In the genomic region with DNA sequence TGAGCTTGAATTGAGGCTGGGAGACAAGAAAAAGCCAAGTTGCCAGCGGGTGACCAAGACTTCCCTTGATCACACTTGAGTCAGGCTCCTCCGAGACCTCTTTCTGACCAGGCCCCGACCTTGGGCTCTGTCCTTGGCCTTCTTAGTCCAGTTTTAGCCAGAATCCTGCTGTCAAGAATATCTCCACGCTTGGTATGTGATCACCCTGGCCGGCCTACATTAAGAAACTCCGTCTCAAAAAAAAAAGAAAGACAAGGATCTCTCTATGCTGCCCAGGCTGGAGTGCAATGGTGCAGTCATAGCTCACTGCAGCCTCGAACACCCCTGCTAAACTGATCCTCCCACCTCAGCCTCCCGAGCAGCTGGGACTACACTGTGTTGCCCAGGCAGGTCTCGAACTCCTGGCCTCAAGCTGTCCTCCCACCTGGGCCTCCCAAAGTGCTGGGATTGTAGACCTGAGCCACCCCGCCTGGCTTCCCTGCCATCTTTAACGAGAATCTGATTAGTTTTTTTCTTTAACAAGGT, we compare ENCODE assay signal across 7 cellular contexts. TPM values are rescaled to one million over a fixed set of nuclear protein-coding genes. Genes with fewer than 3 reads are reported as not detected.
DNase-seq lines count a peak whose midpoint lies in the region; ATAC-seq and TF ChIP-seq lines count a peak whose summit lies in the region.

No MANE protein-coding gene starts in this region.

- no peaks in the 10 kb centered on the region for H3K27me3 ChIP-seq in hepatocyte

- H3K36me3 Mint-ChIP-seq in activated B cell treated with CpG ODN at 0.5 μM for 24 hours (ENCODE audit: low read depth), result peaks cover 2% of the 10 kb centered on the region
- H3K36me3 Mint-ChIP-seq in stimulated activated memory B cell treated with anti-CD40 and anti-IgM and Interleukin-4, amounts not matched to agents 10 μg/mL and 1 μg/mL and 100 μg/mL, for 72 hours, result peaks cover 8% of the 10 kb centered on the region

- WGBS in hepatocyte (ENCODE audit: low lambda C conversion rate, missing lambda C conversion rate), result 91% methylated on average over 11 of the region's 11 CpGs

- peak overlapping the region; percentile 86 for H3K4me2 ChIP-seq in hepatocyte

- H3K9me3 ChIP-seq in HEK293 (ENCODE audit: control insufficient read depth, insufficient read depth, low read depth, low read length) (no peaks in the 10 kb centered on the region), hepatocyte (ENCODE audit: low read depth) (no peaks in the 10 kb centered on the region)

- H3K4me1 Mint-ChIP-seq in activated B cell treated with CpG ODN at 0.5 μM for 24 hours, result peaks cover 32% of the 10 kb centered on the region
- H3K4me1 Mint-ChIP-seq in stimulated activated memory B cell treated with anti-CD40 and anti-IgM and Interleukin-4, amounts not matched to agents 10 μg/mL and 1 μg/mL and 100 μg/mL, for 72 hours, result peaks cover 38% of the 10 kb centered on the region

- ATAC-seq in activated B cell treated with CpG ODN at 0.5 μM for 24 hours (ENCODE audit: low read depth) (no peak), left colon (no peak), HG02973 (IDR thresholded peaks at IDR 0.05; ENCODE audit: unreplicated experiment) (no peak), HG03196 (IDR thresholded peaks at IDR 0.05; ENCODE audit: unreplicated experiment) (no peak)
- ATAC-seq in stimulated activated memory B cell treated with anti-CD40 and anti-IgM and Interleukin-4, amounts not matched to agents 10 μg/mL and 1 μg/mL and 100 μg/mL, for 72 hours, result no peak

- DNase-seq in activated B cell treated with CpG ODN at 0.5 μM for 24 hours (no peak), hepatocyte (ENCODE audit: low spot score) (no peak), left colon (no peak)

- no peaks in the 10 kb centered on the region for H3K27me3 Mint-ChIP-seq in activated B cell treated with CpG ODN at 0.5 μM for 24 hours
- H3K27me3 Mint-ChIP-seq in stimulated activated memory B cell treated with anti-CD40 and anti-IgM and Interleukin-4, amounts not matched to agents 10 μg/mL and 1 μg/mL and 100 μg/mL, for 72 hours, result no peaks in the 10 kb centered on the region

- peak overlapping the region; percentile 92; the same call in 1 of the 2 replicates for H3K27ac ChIP-seq in HEK293 (ENCODE audit: extremely low read depth, low read depth, low read length)
- peak overlapping the region; percentile 100 for H3K27ac ChIP-seq in hepatocyte

- H3K4me3 Mint-ChIP-seq in activated B cell treated with CpG ODN at 0.5 μM for 24 hours, result peak overlapping the region; percentile 78
- H3K4me3 Mint-ChIP-seq in stimulated activated memory B cell treated with anti-CD40 and anti-IgM and Interleukin-4, amounts not matched to agents 10 μg/mL and 1 μg/mL and 100 μg/mL, for 72 hours, result peak overlapping the region; percentile 77

- H4K20me1 ChIP-seq in hepatocyte (ENCODE audit: insufficient read depth, poor library complexity, severe bottlenecking), result peaks cover 9% of the 10 kb centered on the region

- peaks cover 17% of the 10 kb centered on the region for H3K4me1 ChIP-seq in HEK293 (ENCODE audit: control insufficient read depth, insufficient read depth, low read length)
- H3K4me1 ChIP-seq in hepatocyte (ENCODE audit: insufficient read depth), result peaks cover 18% of the 10 kb centered on the region

- no peaks in the 10 kb centered on the region for H3K9me3 Mint-ChIP-seq in activated B cell treated with CpG ODN at 0.5 μM for 24 hours
- no peaks in the 10 kb centered on the region for H3K9me3 Mint-ChIP-seq in stimulated activated memory B cell treated with anti-CD40 and anti-IgM and Interleukin-4, amounts not matched to agents 10 μg/mL and 1 μg/mL and 100 μg/mL, for 72 hours

- H3K27ac Mint-ChIP-seq in activated B cell treated with CpG ODN at 0.5 μM for 24 hours, result peak overlapping the region; percentile 64
- H3K27ac Mint-ChIP-seq in stimulated activated memory B cell treated with anti-CD40 and anti-IgM and Interleukin-4, amounts not matched to agents 10 μg/mL and 1 μg/mL and 100 μg/mL, for 72 hours, result peak overlapping the region; percentile 90

- H3K9me2 ChIP-seq in hepatocyte (replicated peaks; ENCODE audit: insufficient read depth), result no peaks in the 10 kb centered on the region

- H3K36me3 ChIP-seq in HEK293 (ENCODE audit: control insufficient read depth in 2 of 2, insufficient read depth in 1 of 2, low read length in 2 of 2), result no peaks in the 10 kb centered on the region
- H3K36me3 ChIP-seq in hepatocyte (replicated peaks; ENCODE audit: insufficient read depth, low read depth), result no peaks in the 10 kb centered on the region

- no peak for TF ChIP-seq CTCF in HEK293 (tag by site-specific recombination; IDR thresholded peaks at IDR 0.05)
- no peak for TF ChIP-seq CTCF in activated B cell treated with CpG ODN at 0.5 μM for 24 hours (IDR thresholded peaks at IDR 0.05)
- TF ChIP-seq CTCF in hepatocyte (IDR thresholded peaks at IDR 0.05; ENCODE audit: poor library complexity), result no peak

- POLR2A ChIA-PET in HEK293 (lab: Yijun Ruan, JAX), result no interaction called here
- POLR2A ChIA-PET in activated B cell treated with CpG ODN at 0.5 μM for 24 hours (lab: Charles Lee), result interaction anchor here (0.6 to 1.2 kb wide), 2 partner anchors 54 to 68 kb away, joined by 3 read pairs; partner anchors contain the start of genes LYSET and MOAP1

- CTCF ChIA-PET in HEK293 (lab: Yijun Ruan, JAX), result interaction anchor here (0.5 to 7.6 kb wide), 6 partner anchors 20 to 421 kb away, joined by 3 to 155 read pairs (median 3); no protein-coding TSS in a partner anchor
- CTCF ChIA-PET in activated B cell treated with CpG ODN at 0.5 μM for 24 hours (lab: Charles Lee), result interaction anchor here (1.2 to 1.7 kb wide), 2 partner anchors 15 to 84 kb away, joined by 4 to 5 read pairs; no protein-coding TSS in a partner anchor

- intact Hi-C loops in activated B cell treated with CpG ODN at 0.5 μM for 24 hours (cut with micrococcal nuclease) (loop anchor here (1.0 kb wide), 1 partner anchor 16 kb away; no protein-coding TSS in a partner anchor), left colon (cut with DNase I, micrococcal nuclease) (no loop called here)

- H3K4me3 ChIP-seq in HEK293 (ENCODE audit: low read depth, low read length), result peak overlapping the region; percentile 60
- peak overlapping the region; percentile 73 for H3K4me3 ChIP-seq in hepatocyte

- peak overlapping the region; percentile 96 for H2AFZ ChIP-seq in hepatocyte

- peaks cover 25% of the 10 kb centered on the region for H3K79me2 ChIP-seq in hepatocyte

TF ChIP-seq in HEK293, 187 proteins besides CTCF, POLR2A, EP300 and RAD21:
- no peak for TF ChIP-seq ZNF274 (IDR thresholded peaks at IDR 0.05; ENCODE audit: low read length)
- TF ChIP-seq ZNF274 (tag by site-specific recombination; IDR thresholded peaks at IDR 0.05; ENCODE audit: borderline replicate concordance), result no peak
- TF ChIP-seq ZNF121 (tag by site-specific recombination; IDR thresholded peaks at IDR 0.05), result peak; percentile 75
TF ChIP-seq in HEK293: peak in this region for 1.

RNA-seq across cellular contexts. Expression of gene ITPK1, which starts 1.0 kb away (rescaled TPM):
- 43.0 and 50.4 TPM in 2 replicates for total RNA-seq in activated B cell treated with CpG ODN at 0.5 μM for 24 hours
- 55.9 and 66.7 TPM in 2 replicates for total RNA-seq in hepatocyte
- 47.4 and 49.8 TPM in 2 replicates for polyA plus RNA-seq in hepatocyte
- 100 to 1,000 TPM; 138 to 142 TPM for total RNA-seq in left colon
